Comparison of ENCODE assay signal across 20 cellular contexts in genomic region chr14:101010835-101011234, GRCh38.
"Had no signal": no experiment of that assay in that cellular context is flagged by ENCODE, and none has a peak within 500 bp of the region (broad histone marks: within the 10 kb centered on the region; RNA-seq: fewer than 3 reads in every experiment).

No MANE protein-coding gene starts in this region.

- ATAC-seq: left ventricle myocardium superior; mucosa of descending colon; naive thymus-derived CD4-positive, alpha-beta T cell; natural killer cell treated with Interleukin-12 subunit alpha and Interleukin-12 subunit beta and Interleukin-15 and Interleukin-18, amount 100 ng/mL, for 72 hours; right cardiac atrium; sciatic nerve; stimulated activated naive B cell treated with anti-CD40 and anti-IgM and Interleukin-4, amounts not matched to agents 10 μg/mL and 1 μg/mL and 100 μg/mL, for 72 hours; stimulated activated naive CD8-positive, alpha-beta T cell treated with anti-CD3 and anti-CD28 coated beads, Interleukin-15, Interleukin-2, amounts not matched to agents 100 U/mL and 50 U/mL, for 24 hours had no signal

- H3K27ac Mint-ChIP-seq: memory B cell; naive thymus-derived CD4-positive, alpha-beta T cell; natural killer cell treated with Interleukin-12 subunit alpha and Interleukin-12 subunit beta and Interleukin-15 and Interleukin-18, amount 100 ng/mL, for 72 hours; progenitor cell of endocrine pancreas; stimulated activated naive B cell treated with anti-CD40 and anti-IgM and Interleukin-4, amounts not matched to agents 10 μg/mL and 1 μg/mL and 100 μg/mL, for 72 hours had no signal

- H3K27me3 Mint-ChIP-seq: memory B cell; stimulated activated naive B cell treated with anti-CD40 and anti-IgM and Interleukin-4, amounts not matched to agents 10 μg/mL and 1 μg/mL and 100 μg/mL, for 72 hours had no signal

- H3K9me3 Mint-ChIP-seq: natural killer cell treated with Interleukin-12 subunit alpha and Interleukin-12 subunit beta and Interleukin-15 and Interleukin-18, amount 100 ng/mL, for 72 hours had no signal

- H3K36me3 Mint-ChIP-seq: memory B cell; naive thymus-derived CD4-positive, alpha-beta T cell; natural killer cell treated with Interleukin-12 subunit alpha and Interleukin-12 subunit beta and Interleukin-15 and Interleukin-18, amount 100 ng/mL, for 72 hours; stimulated activated naive B cell treated with anti-CD40 and anti-IgM and Interleukin-4, amounts not matched to agents 10 μg/mL and 1 μg/mL and 100 μg/mL, for 72 hours had no signal

- H3K4me1 Mint-ChIP-seq: memory B cell had no signal

- H3K4me3 Mint-ChIP-seq: memory B cell; naive thymus-derived CD4-positive, alpha-beta T cell; natural killer cell treated with Interleukin-12 subunit alpha and Interleukin-12 subunit beta and Interleukin-15 and Interleukin-18, amount 100 ng/mL, for 72 hours; stimulated activated naive B cell treated with anti-CD40 and anti-IgM and Interleukin-4, amounts not matched to agents 10 μg/mL and 1 μg/mL and 100 μg/mL, for 72 hours had no signal

- DNase-seq: left ventricle myocardium superior; midbrain; mucosa of descending colon; naive thymus-derived CD4-positive, alpha-beta T cell; retina; right cardiac atrium; stimulated activated CD4-positive, alpha-beta T cell treated with anti-CD3 and anti-CD28 coated beads, Interleukin-12 subunit alpha, Interleukin-12 subunit beta, amount 100 ng/mL, for 4 hours; stimulated activated CD4-positive, alpha-beta T cell treated with anti-CD3 and anti-CD28 coated beads, Interleukin-15, amount 100 ng/mL, for 24 hours; stimulated activated CD4-positive, alpha-beta T cell treated with anti-CD3 and anti-CD28 coated beads, Interleukin-4, amount 100 ng/mL, for 1 hour; stimulated activated naive B cell treated with anti-CD40 and anti-IgM and Interleukin-4, amounts not matched to agents 10 μg/mL and 1 μg/mL and 100 μg/mL, for 72 hours; stimulated activated naive CD8-positive, alpha-beta T cell treated with anti-CD3 and anti-CD28 coated beads, Interleukin-15, Interleukin-2, amounts not matched to agents 100 U/mL and 50 U/mL, for 24 hours; stomach; testis; thyroid gland; transverse colon; upper lobe of left lung had no signal
